Comparison of ENCODE assay signal across 16 cellular contexts in genomic region chr2:37326866-37327634, GRCh38. TPM values are rescaled to one million over a fixed set of nuclear protein-coding genes. Genes with fewer than 3 reads are reported as not detected.
DNase-seq lines count a peak whose midpoint lies in the region; ATAC-seq and TF ChIP-seq lines count a peak whose summit lies in the region.
"Had no signal": no experiment of that assay in that cellular context is flagged by ENCODE, and none has a peak within 500 bp of the region (broad histone marks: within the 10 kb centered on the region; RNA-seq: fewer than 3 reads in every experiment).

No MANE protein-coding gene starts in this region.

- H3K4me1 ChIP-seq in right cardiac atrium (ENCODE audit: control insufficient read depth, insufficient read depth, low read length) (no peaks in the 10 kb centered on the region), esophagus muscularis mucosa (peaks cover 20 to 30% (median 26%) of the 10 kb centered on the region in 4 donors), trophoblast cell (ENCODE audit: control insufficient read depth in 1 of 2, insufficient read depth in 2 of 2, low read length in 2 of 2) (no peaks in the 10 kb centered on the region), vagina (peaks cover 25% of the 10 kb centered on the region)

- no peak overlapping the region for H3K4me2 ChIP-seq in trophoblast cell (ENCODE audit: low read length)

- no peaks in the 10 kb centered on the region for H3K9me3 ChIP-seq in right cardiac atrium (ENCODE audit: control insufficient read depth, low read length)
- H3K9me3 ChIP-seq in esophagus muscularis mucosa, result no peaks in the 10 kb centered on the region
- H3K9me3 ChIP-seq in trophoblast cell (ENCODE audit: insufficient read depth, low read depth, low read length), result peaks cover 3% of the 10 kb centered on the region
- H3K9me3 ChIP-seq in vagina, result no peaks in the 10 kb centered on the region

- ATAC-seq in right cardiac atrium, result no peak
- no peak for ATAC-seq in Right ventricle myocardium inferior
- ATAC-seq in HG03135 (IDR thresholded peaks at IDR 0.05; ENCODE audit: unreplicated experiment), result no peak
- ATAC-seq: esophagus mucosa had no signal

- no peak overlapping the region for H4K8ac ChIP-seq in trophoblast cell (ENCODE audit: low read depth, low read length)

- no peaks in the 10 kb centered on the region for H3K27me3 ChIP-seq in right cardiac atrium (ENCODE audit: control insufficient read depth, insufficient read depth)
- H3K27me3 ChIP-seq in esophagus muscularis mucosa, result no peaks in the 10 kb centered on the region
- no peaks in the 10 kb centered on the region for H3K27me3 ChIP-seq in trophoblast cell (ENCODE audit: insufficient read depth, low read length)
- no peaks in the 10 kb centered on the region for H3K27me3 ChIP-seq in vagina

- no peak for TF ChIP-seq EP300 in esophagus muscularis mucosa (IDR thresholded peaks at IDR 0.05)

- DNase-seq in right cardiac atrium (no peak), Right ventricle myocardium inferior (ENCODE audit: missing footprints) (no peak), esophagus muscularis mucosa (ENCODE audit: extremely low spot score) (no peak), trophoblast cell (peak; percentile 40 to 85), vagina (ENCODE audit: extremely low spot score in 2 of 2) (no peak), NCI-H1436 treated with DMSO at 0.1 percent for 48 hours (lab: John Stamatoyannopoulos, UW) (no peak), nephron progenitor cell (no peak)
- DNase-seq: activated B cell treated with CpG ODN at 0.5 μM for 24 hours; activated naive CD8-positive, alpha-beta T cell treated with anti-CD3 and anti-CD28 coated beads, Interleukin-2, amount 10 ng/mL, durations not matched to agents 7 days and 5 days; GDM1; NCI-H2081 treated with DMSO at 0.1 percent for 48 hours; NCI-H526 treated with DMSO at 0.1 percent for 48 hours had no signal

- no peaks in the 10 kb centered on the region for H3K36me3 ChIP-seq in esophagus muscularis mucosa
- H3K36me3 ChIP-seq in trophoblast cell (ENCODE audit: control insufficient read depth in 1 of 2, insufficient read depth in 2 of 2, low read length in 2 of 2), result no peaks in the 10 kb centered on the region
- no peaks in the 10 kb centered on the region for H3K36me3 ChIP-seq in vagina

- H2BK5ac ChIP-seq in trophoblast cell (ENCODE audit: low read depth, low read length, poor library complexity), result no peak overlapping the region

- H3K27me3 Mint-ChIP-seq in nephron progenitor cell (ENCODE audit: low read depth, poor library complexity), result peaks cover 40% of the 10 kb centered on the region
- H3K27me3 Mint-ChIP-seq: activated B cell treated with CpG ODN at 0.5 μM for 24 hours; dendritic cell treated with granulocyte-macrophage colony-stimulating factor and Interleukin-4, amounts not matched to agents 40 ng/mL and 50 ng/mL, for 4 days had no signal

- 72% methylated on average over 8 of the region's 8 CpGs for WGBS in right cardiac atrium
- 81% methylated on average over 8 of the region's 8 CpGs for WGBS in esophagus muscularis mucosa
- no CpG with 5 or more reads among the region's 8 CpGs for WGBS in trophoblast cell (ENCODE audit: extremely low coverage, insufficient coverage, insufficient read length)

- H2BK12ac ChIP-seq in trophoblast cell (ENCODE audit: low read length), result no peak overlapping the region

- no peak for TF ChIP-seq POLR2A in esophagus muscularis mucosa (IDR thresholded peaks at IDR 0.05; ENCODE audit: low read depth)
- no peak for TF ChIP-seq POLR2A in vagina (IDR thresholded peaks at IDR 0.05)

- H3K4ac ChIP-seq in trophoblast cell (ENCODE audit: low read depth, low read length), result no peak overlapping the region

- H3K14ac ChIP-seq in trophoblast cell (ENCODE audit: low read length), result no peak overlapping the region

- no peak overlapping the region for H3K9ac ChIP-seq in trophoblast cell (ENCODE audit: low read length)

- H3K9me3 Mint-ChIP-seq in nephron progenitor cell, result no peaks in the 10 kb centered on the region
- H3K9me3 Mint-ChIP-seq: activated B cell treated with CpG ODN at 0.5 μM for 24 hours; activated naive CD8-positive, alpha-beta T cell treated with anti-CD3 and anti-CD28 coated beads, Interleukin-2, amount 10 ng/mL, durations not matched to agents 7 days and 5 days; dendritic cell treated with granulocyte-macrophage colony-stimulating factor and Interleukin-4, amounts not matched to agents 40 ng/mL and 50 ng/mL, for 4 days; T-helper 1 cell treated with Interleukin-12 subunit alpha and Interleukin-12 subunit beta and Interleukin-4 antibody, amounts not matched to agents 30 μg/mL and 1 μg/mL, for 36 hours had no signal

- no peak overlapping the region for H4K91ac ChIP-seq in trophoblast cell (ENCODE audit: low read depth, low read length)

- H3K4me3 Mint-ChIP-seq in nephron progenitor cell, result no peak overlapping the region
- H3K4me3 Mint-ChIP-seq: activated naive CD8-positive, alpha-beta T cell treated with anti-CD3 and anti-CD28 coated beads, Interleukin-2, amount 10 ng/mL, durations not matched to agents 7 days and 5 days had no signal

- H2BK120ac ChIP-seq in trophoblast cell (ENCODE audit: insufficient read depth, low read length, poor library complexity), result no peak overlapping the region

- TF ChIP-seq CTCF in esophagus muscularis mucosa (IDR thresholded peaks at IDR 0.05) (no peak), vagina (IDR thresholded peaks at IDR 0.05) (no peak), nephron progenitor cell (IDR thresholded peaks at IDR 0.05) (no peak)

- no peaks in the 10 kb centered on the region for H3K36me3 Mint-ChIP-seq in nephron progenitor cell (ENCODE audit: low read depth)

- no peak overlapping the region for H3K27ac Mint-ChIP-seq in nephron progenitor cell
- H3K27ac Mint-ChIP-seq: activated B cell treated with CpG ODN at 0.5 μM for 24 hours; activated naive CD8-positive, alpha-beta T cell treated with anti-CD3 and anti-CD28 coated beads, Interleukin-2, amount 10 ng/mL, durations not matched to agents 7 days and 5 days; T-helper 1 cell treated with Interleukin-12 subunit alpha and Interleukin-12 subunit beta and Interleukin-4 antibody, amounts not matched to agents 30 μg/mL and 1 μg/mL, for 36 hours had no signal

- H2AK5ac ChIP-seq in trophoblast cell (ENCODE audit: low read length), result no peak overlapping the region

- peaks cover 7% of the 10 kb centered on the region for H3K79me2 ChIP-seq in trophoblast cell (ENCODE audit: control insufficient read depth, insufficient read depth, low read length, poor library complexity)

- no peak overlapping the region for H3K18ac ChIP-seq in trophoblast cell (ENCODE audit: low read length)

- H3K27ac ChIP-seq in right cardiac atrium (ENCODE audit: low read length) (peak overlapping the region; percentile 42), esophagus muscularis mucosa (replicated peaks in 1 of 4) (peak overlapping the region; percentile 93 to 94 (median 94)), trophoblast cell (ENCODE audit: low read depth, low read length) (no peak overlapping the region), vagina (peak overlapping the region; percentile 97)

- H4K12ac ChIP-seq in trophoblast cell (ENCODE audit: low read depth, low read length), result no peak overlapping the region

- H3K4me3 ChIP-seq in right cardiac atrium (ENCODE audit: low read length), result peak overlapping the region; percentile 12
- H3K4me3 ChIP-seq in esophagus muscularis mucosa, result peak overlapping the region; percentile 75 to 94 (median 87)
- H3K4me3 ChIP-seq in trophoblast cell (ENCODE audit: low read depth, low read length), result no peak overlapping the region
- peak overlapping the region in 1 of 2 donors; percentile 87 for H3K4me3 ChIP-seq in vagina

- H3K23ac ChIP-seq in trophoblast cell (ENCODE audit: low read length), result no peak overlapping the region

- H3K4me1 Mint-ChIP-seq in nephron progenitor cell, result peaks cover 16% of the 10 kb centered on the region

- peaks cover 12% of the 10 kb centered on the region for H3K79me1 ChIP-seq in trophoblast cell (ENCODE audit: low read length)

- no peak overlapping the region for H2AFZ ChIP-seq in trophoblast cell (ENCODE audit: insufficient read depth, low read length, poor library complexity)

- intact Hi-C loops in right cardiac atrium (cut with DNase I) (no loop called here), Right ventricle myocardium inferior (cut with DNase I) (no loop called here), esophagus muscularis mucosa (cut with DNase I) (no loop called here), vagina (cut with DNase I) (no loop called here)

RNA-seq across cellular contexts. Expression of gene PRKD3, which starts 2.4 kb away (rescaled TPM):
- total RNA-seq in right cardiac atrium (10 to 100 TPM; 17.4 to 24.6 (median 20.6) TPM), Right ventricle myocardium inferior (12.6 TPM), esophagus muscularis mucosa (10 to 100 TPM; 31.8 to 47.3 (median 36.3) TPM), vagina (38.8 TPM)
- 5.6 TPM for polyA plus RNA-seq in right cardiac atrium
- 20.2 and 21.7 TPM in 2 replicates for polyA plus RNA-seq in trophoblast cell (2013)

RNA-seq across cellular contexts. Expression of gene QPCT, which starts 17.4 kb away (rescaled TPM):
- total RNA-seq in right cardiac atrium (1 to 10 TPM; 1.7 to 7.3 (median 2.3) TPM), Right ventricle myocardium inferior (1.7 TPM), esophagus muscularis mucosa (1 to 10 TPM; 1.2 to 5.1 (median 4.0) TPM), vagina (6.9 TPM)
- 3.1 TPM for polyA plus RNA-seq in right cardiac atrium
- polyA plus RNA-seq in trophoblast cell (2013), result 13.0 and 13.9 TPM in 2 replicates

Comparison
In these comparisons a context has a peak if more than half of its experiments do, and no peak if none do; other contexts are left out.
1. DNase-seq: peak in trophoblast cell (2 of 2); none in right cardiac atrium (0 of 3), Right ventricle myocardium inferior (single experiment), esophagus muscularis mucosa (single experiment), vagina (0 of 2), NCI-H1436 treated with DMSO at 0.1 percent for 48 hours (single experiment) and nephron progenitor cell (single experiment).